In the genomic region with DNA sequence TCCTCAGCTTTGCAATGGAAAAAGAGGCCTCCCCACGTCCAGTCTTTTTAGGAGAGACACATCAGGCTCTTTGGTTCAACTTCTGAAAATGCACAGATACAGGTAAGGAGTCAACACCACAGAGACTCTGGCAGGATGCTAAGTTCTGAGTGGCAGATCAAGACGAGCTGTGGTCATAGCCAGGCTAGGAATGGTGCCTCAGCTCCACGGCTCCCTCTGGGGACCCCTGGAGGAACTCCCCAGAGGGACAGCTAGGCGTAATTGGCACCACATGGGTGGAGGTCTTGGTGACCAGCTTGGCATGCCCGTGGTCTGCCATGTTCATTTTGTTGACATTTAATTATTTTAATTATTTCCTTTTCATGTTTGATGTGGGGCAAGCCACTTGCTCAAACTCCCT, we compare ENCODE assay signal across 14 cellular contexts.
A peak's percentile ranks its signal among the peaks of the same experiment; 100 is the strongest.
DNase-seq lines count a peak whose midpoint lies in the region; ATAC-seq and TF ChIP-seq lines count a peak whose summit lies in the region.
"Had no signal": no experiment of that assay in that cellular context is flagged by ENCODE, and none has a peak within 500 bp of the region (broad histone marks: within the 10 kb centered on the region; RNA-seq: fewer than 3 reads in every experiment).

No MANE protein-coding gene starts in this region.

- H3K4me3 ChIP-seq in GM23248 (no peak overlapping the region), hepatocyte (no peak overlapping the region)

- POLR2A ChIA-PET in RWPE1 (lab: Yijun Ruan, JAX; ENCODE audit: low non-redundant PET), result no interaction called here

- CTCF ChIA-PET in RWPE1 (lab: Yijun Ruan, JAX), result interaction anchor here (0.5 to 1.0 kb wide), 5 partner anchors 45 to 202 kb away, joined by 3 to 9 read pairs (median 3); no protein-coding TSS in a partner anchor

- no peak for DNase-seq in CD14-positive monocyte (ENCODE audit: low spot score)
- DNase-seq in GM23248, result peak; percentile 23
- DNase-seq in RWPE1 (ENCODE audit: low spot score), result peak; percentile 31
- no peak for DNase-seq in hepatocyte (ENCODE audit: low spot score)
- no peak for DNase-seq in activated gamma-delta T cell treated with Interleukin-2 at 50 U/mL for 16 hours
- no peak for DNase-seq in DMS153 treated with DMSO at 0.1 percent for 48 hours (lab: John Stamatoyannopoulos, UW; ENCODE audit: unreplicated experiment)
- no peak for DNase-seq in midbrain (lab: John Stamatoyannopoulos, UW)
- DNase-seq: activated CD4-positive, alpha-beta T cell treated with anti-CD3 and anti-CD28 coated beads, Interleukin-2, amount 10 ng/mL, durations not matched to agents 7 days and 5 days; activated naive CD8-positive, alpha-beta T cell treated with anti-CD3 and anti-CD28 coated beads, Interleukin-2, amount 50 U/mL, for 24 hours; EL; NCI-H1105 treated with DMSO at 0.1 percent for 48 hours; nephron progenitor cell; stimulated activated CD4-positive, alpha-beta T cell treated with anti-CD3 and anti-CD28 coated beads, Interleukin-12 subunit alpha, Interleukin-12 subunit beta, amount 100 ng/mL, for 4 hours had no signal

- intact Hi-C loops in CD14-positive monocyte (cut with micrococcal nuclease), result no loop called here

- ATAC-seq in HG02938 (IDR thresholded peaks at IDR 0.05; ENCODE audit: unreplicated experiment), result no peak
- ATAC-seq: activated naive CD8-positive, alpha-beta T cell treated with anti-CD3 and anti-CD28 coated beads, Interleukin-2, amount 50 U/mL, for 24 hours had no signal

- H3K36me3 Mint-ChIP-seq in CD14-positive monocyte, result no peaks in the 10 kb centered on the region

- H3K4me1 Mint-ChIP-seq in CD14-positive monocyte, result peaks cover 7% of the 10 kb centered on the region
- H3K4me1 Mint-ChIP-seq: activated CD4-positive, alpha-beta T cell treated with anti-CD3 and anti-CD28 coated beads, Interleukin-2, amount 10 ng/mL, durations not matched to agents 7 days and 5 days; activated naive CD8-positive, alpha-beta T cell treated with anti-CD3 and anti-CD28 coated beads, Interleukin-2, amount 50 U/mL, for 24 hours had no signal

- H3K9ac ChIP-seq in GM23248, result no peak overlapping the region

- H3F3A ChIP-seq in GM23248 (ENCODE audit: insufficient read depth), result no peaks in the 10 kb centered on the region

- H4K20me1 ChIP-seq in GM23248 (ENCODE audit: insufficient read depth) (no peaks in the 10 kb centered on the region), hepatocyte (ENCODE audit: insufficient read depth, poor library complexity, severe bottlenecking) (no peaks in the 10 kb centered on the region)

- peaks cover 0 to 2% (median 2%) of the 10 kb centered on the region in 3 donors for H3K27me3 Mint-ChIP-seq in CD14-positive monocyte (ENCODE audit: low read depth in 3 of 3)
- H3K27me3 Mint-ChIP-seq: activated CD4-positive, alpha-beta T cell treated with anti-CD3 and anti-CD28 coated beads, Interleukin-2, amount 10 ng/mL, durations not matched to agents 7 days and 5 days; activated naive CD8-positive, alpha-beta T cell treated with anti-CD3 and anti-CD28 coated beads, Interleukin-2, amount 50 U/mL, for 24 hours had no signal

- H3K9me3 ChIP-seq in GM23248 (ENCODE audit: low read depth) (no peaks in the 10 kb centered on the region), hepatocyte (ENCODE audit: low read depth) (peaks cover 3% of the 10 kb centered on the region)

- no peak overlapping the region for H3K27ac Mint-ChIP-seq in CD14-positive monocyte
- H3K27ac Mint-ChIP-seq: activated CD4-positive, alpha-beta T cell treated with anti-CD3 and anti-CD28 coated beads, Interleukin-2, amount 10 ng/mL, durations not matched to agents 7 days and 5 days; activated naive CD8-positive, alpha-beta T cell treated with anti-CD3 and anti-CD28 coated beads, Interleukin-2, amount 50 U/mL, for 24 hours; nephron progenitor cell had no signal

- TF ChIP-seq CTCF in CD14-positive monocyte (IDR thresholded peaks at IDR 0.05) (peak; percentile 10), RWPE1 (conservative IDR thresholded peaks at IDR 0.05; ENCODE audit: low read depth) (no peak), hepatocyte (IDR thresholded peaks at IDR 0.05; ENCODE audit: poor library complexity) (peak; percentile 10)

- H3K4me3 Mint-ChIP-seq in CD14-positive monocyte, result no peak overlapping the region
- H3K4me3 Mint-ChIP-seq: activated CD4-positive, alpha-beta T cell treated with anti-CD3 and anti-CD28 coated beads, Interleukin-2, amount 10 ng/mL, durations not matched to agents 7 days and 5 days; activated naive CD8-positive, alpha-beta T cell treated with anti-CD3 and anti-CD28 coated beads, Interleukin-2, amount 50 U/mL, for 24 hours; nephron progenitor cell had no signal

- in situ Hi-C loops in GM23248 (cut with MboI), result no loop called here

- H3K79me2 ChIP-seq in GM23248 (ENCODE audit: insufficient read depth) (no peaks in the 10 kb centered on the region), hepatocyte (no peaks in the 10 kb centered on the region)

- H3K4me1 ChIP-seq in GM23248 (ENCODE audit: insufficient read depth), result no peaks in the 10 kb centered on the region
- no peaks in the 10 kb centered on the region for H3K4me1 ChIP-seq in hepatocyte (ENCODE audit: insufficient read depth)

- H3K9me2 ChIP-seq in GM23248 (ENCODE audit: insufficient read depth) (no peaks in the 10 kb centered on the region), hepatocyte (replicated peaks; ENCODE audit: insufficient read depth) (no peaks in the 10 kb centered on the region)

- 48 to 57% methylated on average over 5 of the region's 5 CpGs for WGBS in GM23248 (ENCODE audit: low coverage in 1 of 2, low lambda C conversion rate in 2 of 2, missing lambda C conversion rate in 2 of 2), 2 experiments
- WGBS in hepatocyte (ENCODE audit: low lambda C conversion rate, missing lambda C conversion rate), result 78% methylated on average over 5 of the region's 5 CpGs

- H3K9me3 Mint-ChIP-seq in CD14-positive monocyte, result peaks cover 9 to 25% (median 20%) of the 10 kb centered on the region in 7 donors

- H2AFZ ChIP-seq in GM23248 (no peak overlapping the region), hepatocyte (no peak overlapping the region)

- H3K36me3 ChIP-seq in GM23248 (ENCODE audit: low read depth) (no peaks in the 10 kb centered on the region), hepatocyte (replicated peaks; ENCODE audit: insufficient read depth, low read depth) (no peaks in the 10 kb centered on the region)

- H3K27ac ChIP-seq in GM23248 (no peak overlapping the region), RWPE1 (no peak overlapping the region), hepatocyte (no peak overlapping the region)

- H3K27me3 ChIP-seq in GM23248 (replicated peaks; ENCODE audit: insufficient read depth) (no peaks in the 10 kb centered on the region; the same call in 1 of the 2 replicates), hepatocyte (no peaks in the 10 kb centered on the region)

- no peak overlapping the region for H3K4me2 ChIP-seq in GM23248 (ENCODE audit: unreplicated experiment)
- no peak overlapping the region for H3K4me2 ChIP-seq in hepatocyte

Comparison
In these comparisons a context has a peak if more than half of its experiments do, and no peak if none do; other contexts are left out.
1. DNase-seq: peak in GM23248 (single experiment) and RWPE1 (single experiment); none in CD14-positive monocyte (single experiment), hepatocyte (single experiment), activated gamma-delta T cell treated with Interleukin-2 at 50 U/mL for 16 hours (single experiment), DMS153 treated with DMSO at 0.1 percent for 48 hours (single experiment) and midbrain (single experiment).